In the genomic region with DNA sequence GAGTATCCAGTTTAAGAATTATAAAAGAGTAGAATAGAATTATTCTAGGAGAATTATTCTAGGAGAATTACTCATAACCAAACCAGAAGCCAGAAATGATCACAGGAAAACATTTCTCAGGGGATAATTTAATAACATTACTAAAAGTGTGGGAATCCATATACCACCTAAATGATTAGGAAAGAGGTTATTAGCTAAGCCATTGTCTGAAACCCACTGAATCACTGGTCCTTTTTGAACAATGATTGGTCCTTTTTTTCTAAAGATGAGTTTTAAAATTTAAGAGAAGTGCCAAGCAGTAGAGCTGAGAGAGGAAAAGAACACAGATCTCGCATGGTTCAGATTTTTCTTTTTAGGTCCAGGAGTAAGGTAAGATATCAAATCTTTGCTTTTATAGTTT, we compare ENCODE assay signal across 30 cellular contexts. TPM values are rescaled to one million over a fixed set of nuclear protein-coding genes. Genes with fewer than 3 reads are reported as not detected.
DNase-seq lines count a peak whose midpoint lies in the region; ATAC-seq, FAIRE-seq and TF ChIP-seq lines count a peak whose summit lies in the region.
"Had no signal": no experiment of that assay in that cellular context is flagged by ENCODE, and none has a peak within 500 bp of the region (broad histone marks: within the 10 kb centered on the region; RNA-seq: fewer than 3 reads in every experiment).

A gene with protein sequence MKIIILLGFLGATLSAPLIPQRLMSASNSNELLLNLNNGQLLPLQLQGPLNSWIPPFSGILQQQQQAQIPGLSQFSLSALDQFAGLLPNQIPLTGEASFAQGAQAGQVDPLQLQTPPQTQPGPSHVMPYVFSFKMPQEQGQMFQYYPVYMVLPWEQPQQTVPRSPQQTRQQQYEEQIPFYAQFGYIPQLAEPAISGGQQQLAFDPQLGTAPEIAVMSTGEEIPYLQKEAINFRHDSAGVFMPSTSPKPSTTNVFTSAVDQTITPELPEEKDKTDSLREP (plus strand): TSS at position 301 of the 400 bp plus-strand sequence. CDS start 819 bp downstream, outside the sequence.

- TF ChIP-seq RAD21 in HepG2 (CRISPR knock-in tag; IDR thresholded peaks at IDR 0.05), result no peak

- WGBS in HepG2 (ENCODE audit: low lambda C conversion rate), result 98% methylated on average over 1 of the region's 1 CpG
- 90% methylated on average over 1 of the region's 1 CpG for WGBS in right lobe of liver (ENCODE audit: insufficient coverage, low coverage, low lambda C conversion rate, missing lambda C conversion rate)

- H3K4me1 ChIP-seq in HepG2 (ENCODE audit: insufficient read depth, low read length) (peaks cover 70% of the 10 kb centered on the region), right lobe of liver (no peaks in the 10 kb centered on the region), parathyroid adenoma (peaks cover 5% of the 10 kb centered on the region)
- H3K4me1 ChIP-seq: BLaER1 had no signal

- H3K36me3 Mint-ChIP-seq in Calu3 (ENCODE audit: insufficient read depth, unreplicated experiment), result peaks cover 32% of the 10 kb centered on the region
- H3K36me3 Mint-ChIP-seq in MCF 10A (ENCODE audit: insufficient read depth, unreplicated experiment), result no peaks in the 10 kb centered on the region
- H3K36me3 Mint-ChIP-seq: CD14-positive monocyte; CD4-positive, alpha-beta memory T cell; CD4-positive, CD25-positive, alpha-beta regulatory T cell; CD8-positive, alpha-beta memory T cell had no signal

- peaks cover 25% of the 10 kb centered on the region for H3K4me1 Mint-ChIP-seq in Calu3 (ENCODE audit: low read depth, unreplicated experiment)
- H3K4me1 Mint-ChIP-seq in MCF 10A (ENCODE audit: insufficient read depth, unreplicated experiment), result no peaks in the 10 kb centered on the region
- H3K4me1 Mint-ChIP-seq: CD14-positive monocyte; CD4-positive, alpha-beta memory T cell; CD4-positive, CD25-positive, alpha-beta regulatory T cell; CD8-positive, alpha-beta memory T cell had no signal

- H3K79me2 ChIP-seq in HepG2 (ENCODE audit: insufficient read depth, low read length), result no peaks in the 10 kb centered on the region
- no peaks in the 10 kb centered on the region for H3K79me2 ChIP-seq in parathyroid adenoma

- H3K4me3 ChIP-seq in HepG2 (replicated peaks in 1 of 3; ENCODE audit: insufficient read depth in 1 of 3, low read depth in 2 of 3, low read length in 3 of 3) (no peak within 1 kb of the TSS), right lobe of liver (no peak within 1 kb of the TSS), parathyroid adenoma (ENCODE audit: low read depth, low read length) (no peak within 1 kb of the TSS)
- H3K4me3 ChIP-seq: BLaER1, GM12878 had no signal

- CTCF ChIA-PET in HepG2 (lab: Yijun Ruan, JAX; ENCODE audit: low intra/inter-chr PET ratio, low total read pairs) (no interaction called here), Calu3 (lab: Charles Lee) (no interaction called here), MCF 10A (lab: Yijun Ruan, JAX) (no interaction called here)

- TF ChIP-seq EP300 in HepG2 (IDR thresholded peaks at IDR 0.05; ENCODE audit: low read depth in 2 of 2, low read length in 2 of 2) (no peak), HepG2 (CRISPR knock-in tag; IDR thresholded peaks at IDR 0.05; ENCODE audit: borderline replicate concordance) (no peak)

- H3K27me3 ChIP-seq in HepG2 (ENCODE audit: control insufficient read depth in 1 of 2, insufficient read depth in 2 of 2, low read length in 2 of 2) (no peaks in the 10 kb centered on the region), right lobe of liver (no peaks in the 10 kb centered on the region), parathyroid adenoma (ENCODE audit: control insufficient read depth, insufficient read depth, low read length) (no peaks in the 10 kb centered on the region)
- H3K27me3 ChIP-seq: BE2C, BLaER1 had no signal

- BruUV-seq in HepG2 (replicated peaks; lab: Mats Ljungman, UMichigan), result no TSS peak
- no TSS peak for BruUV-seq in Calu3 (replicated peaks; lab: Mats Ljungman, UMichigan)
- no TSS peak for BruUV-seq in MCF 10A (replicated peaks; lab: Mats Ljungman, UMichigan)

- H2AFZ ChIP-seq in HepG2 (ENCODE audit: low read length) (no peak within 1 kb of the TSS), parathyroid adenoma (peak within 1 kb of the TSS; percentile 18)

- H3K27ac ChIP-seq in HepG2 (ENCODE audit: extremely low read length, insufficient read depth, low read length) (no peak within 1 kb of the TSS), right lobe of liver (no peak within 1 kb of the TSS), parathyroid adenoma (no peak within 1 kb of the TSS)
- H3K27ac ChIP-seq: BLaER1 had no signal

- in situ Hi-C loops in HepG2 (cut with HindIII; ENCODE audit: extremely low pct_ligation_motif_present, low pct_unique_long_range_greater_than_20kb), result no loop called here

- H3K27me3 Mint-ChIP-seq in Calu3 (ENCODE audit: unreplicated experiment) (no peaks in the 10 kb centered on the region), MCF 10A (ENCODE audit: insufficient read depth, unreplicated experiment) (peaks cover 49% of the 10 kb centered on the region)
- H3K27me3 Mint-ChIP-seq: CD4-positive, alpha-beta memory T cell; CD4-positive, CD25-positive, alpha-beta regulatory T cell; CD8-positive, alpha-beta memory T cell had no signal

- H3K9me3 Mint-ChIP-seq in Calu3 (ENCODE audit: low read depth, unreplicated experiment) (no peaks in the 10 kb centered on the region), MCF 10A (ENCODE audit: unreplicated experiment) (no peaks in the 10 kb centered on the region)

- H3K9ac ChIP-seq in HepG2 (ENCODE audit: insufficient read depth, low read depth, low read length) (no peak within 1 kb of the TSS), parathyroid adenoma (no peak within 1 kb of the TSS)
- H3K9ac ChIP-seq: BLaER1 had no signal

- TF ChIP-seq POLR2A in HepG2 (IDR thresholded peaks at IDR 0.05; ENCODE audit: insufficient read depth in 1 of 2, low read depth in 2 of 2, low read length in 2 of 2) (no peak), right lobe of liver (IDR thresholded peaks at IDR 0.05) (no peak)

- intact Hi-C loops in HepG2 (cut with micrococcal nuclease; ENCODE audit: unreplicated experiment), result no loop called here
- intact Hi-C loops in right lobe of liver (cut with DNase I), result no loop called here
- intact Hi-C loops in Calu3 (cut with micrococcal nuclease; ENCODE audit: unreplicated experiment), result loop anchor here (5.0 kb wide), 1 partner anchor 47 kb away; a partner anchor contains a TSS
- intact Hi-C loops in MCF 10A (cut with micrococcal nuclease), result no loop called here

- peak within 1 kb of the TSS; percentile 93 for H3K27ac Mint-ChIP-seq in Calu3 (ENCODE audit: unreplicated experiment)
- no peak within 1 kb of the TSS for H3K27ac Mint-ChIP-seq in MCF 10A (ENCODE audit: low read depth, unreplicated experiment)
- H3K27ac Mint-ChIP-seq: CD14-positive monocyte; CD4-positive, alpha-beta memory T cell; CD8-positive, alpha-beta memory T cell had no signal

- POLR2A ChIA-PET in HepG2 (lab: Yijun Ruan, JAX) (no interaction called here), MCF 10A (lab: Yijun Ruan, JAX) (no interaction called here)

- TF ChIP-seq CTCF in HepG2 (CRISPR knock-in tag; IDR thresholded peaks at IDR 0.05), result no peak
- no peak for TF ChIP-seq CTCF in right lobe of liver (IDR thresholded peaks at IDR 0.05)
- no peak for TF ChIP-seq CTCF in Calu3 (IDR thresholded peaks at IDR 0.05; ENCODE audit: unreplicated experiment)
- TF ChIP-seq CTCF in parathyroid adenoma (IDR thresholded peaks at IDR 0.05), result no peak
- no peak for TF ChIP-seq CTCF in MCF 10A (IDR thresholded peaks at IDR 0.05; ENCODE audit: unreplicated experiment)

- no peak for ATAC-seq in HepG2
- no peak for ATAC-seq in right lobe of liver
- ATAC-seq: GM12878 had no signal

- H3K9me3 ChIP-seq in HepG2 (ENCODE audit: low read length) (peaks cover 10% of the 10 kb centered on the region; the same call in 1 of the 2 replicates), right lobe of liver (no peaks in the 10 kb centered on the region), parathyroid adenoma (ENCODE audit: control insufficient read depth, low read length) (no peaks in the 10 kb centered on the region)
- H3K9me3 ChIP-seq: BE2C, BLaER1 had no signal

- H4K20me1 ChIP-seq in HepG2 (ENCODE audit: insufficient read depth, low read length), result no peaks in the 10 kb centered on the region
- H4K20me1 ChIP-seq: BLaER1 had no signal

- no peaks in the 10 kb centered on the region for H3K36me3 ChIP-seq in HepG2 (replicated peaks in 1 of 2; ENCODE audit: control insufficient read depth in 1 of 2, insufficient read depth in 2 of 2, low read length in 2 of 2)
- H3K36me3 ChIP-seq in right lobe of liver, result no peaks in the 10 kb centered on the region
- no peaks in the 10 kb centered on the region for H3K36me3 ChIP-seq in parathyroid adenoma (ENCODE audit: control insufficient read depth, insufficient read depth, low read length)
- H3K36me3 ChIP-seq: BE2C, BLaER1 had no signal

- no peak within 1 kb of the TSS for H3K4me3 Mint-ChIP-seq in Calu3 (ENCODE audit: low read depth, unreplicated experiment)
- no peak within 1 kb of the TSS for H3K4me3 Mint-ChIP-seq in MCF 10A (ENCODE audit: unreplicated experiment)
- H3K4me3 Mint-ChIP-seq: CD14-positive monocyte; CD4-positive, alpha-beta memory T cell; CD4-positive, CD25-positive, alpha-beta regulatory T cell; CD8-positive, alpha-beta memory T cell had no signal

- DNase-seq in HepG2 (ENCODE audit: low spot score), result no peak
- DNase-seq in right lobe of liver, result no peak
- DNase-seq in Calu3, result no peak
- DNase-seq in iPS-NIHi7 (ENCODE audit: extremely low spot score), result no peak
- DNase-seq in MCF 10A (ENCODE audit: unreplicated experiment), result no peak
- DNase-seq: 8988T; ACHN; BE2C; C1 segment of cervical spinal cord; CD4-positive, alpha-beta memory T cell; CD4-positive, CD25-positive, alpha-beta regulatory T cell; CD8-positive, alpha-beta memory T cell; COR-L47; DMS 273 treated with DMSO at 0.1 percent for 48 hours; DMS153; DMS53; DMS79; DND-41; EL; GDM1 had no signal

- no peak for FAIRE-seq in HepG2 (lab: Jason Lieb, UNC)
- FAIRE-seq: GM12878, GM12892, GM18507 had no signal

- no peak within 1 kb of the TSS for H3K4me2 ChIP-seq in HepG2 (ENCODE audit: low read depth, low read length)
- no peak within 1 kb of the TSS for H3K4me2 ChIP-seq in parathyroid adenoma (ENCODE audit: low read length)
- H3K4me2 ChIP-seq: BLaER1 had no signal

RNA-seq across cellular contexts. Expression of the gene that starts here (rescaled TPM):
- total RNA-seq in HepG2 (2016; rRNA removed; fragmentation: Illumina TruSeq; extraction: Trizol), result 115 and 157 TPM in 2 replicates
- 55.0 and 66.5 TPM in 2 replicates for total RNA-seq in HepG2 (2016; cell fraction: cytosol; rRNA removed; fragmentation: Illumina TruSeq; extraction: Trizol; ENCODE audit: low read depth)
- total RNA-seq in HepG2 (2016; cell fraction: insoluble cytoplasmic fraction; rRNA removed; fragmentation: Illumina TruSeq; extraction: Trizol), result 108 and 147 TPM in 2 replicates
- 72.5 and 76.3 TPM in 2 replicates for total RNA-seq in HepG2 (2016; cell fraction: membrane; rRNA removed; fragmentation: Illumina TruSeq; extraction: Trizol)
- 51.3 and 51.6 TPM in 2 replicates for total RNA-seq in HepG2 (2016; cell fraction: nucleus; rRNA removed; fragmentation: Illumina TruSeq; extraction: Trizol)
- polyA plus RNA-seq in HepG2 (2011; rRNA removed), result 67.4 and 94.6 TPM in 2 replicates
- 56.5 and 57.3 TPM in 2 replicates for polyA plus RNA-seq in HepG2 (2011; cell fraction: cytosol; rRNA removed)
- polyA plus RNA-seq in HepG2 (2011; cell fraction: nucleus; rRNA removed), result 14.3 and 25.4 TPM in 2 replicates
- 31.5 and 56.5 TPM in 2 replicates for polyA plus RNA-seq in HepG2 (2012)
- 116 and 130 TPM in 2 replicates for polyA plus RNA-seq in HepG2 (2016; cell fraction: cytosol; fragmentation: Illumina TruSeq; extraction: Trizol; ENCODE audit: low read depth)
- polyA plus RNA-seq in HepG2 (2016; cell fraction: insoluble cytoplasmic fraction; fragmentation: Illumina TruSeq; extraction: Trizol; ENCODE audit: low read depth), result 317 and 322 TPM in 2 replicates
- 135 and 140 TPM in 2 replicates for polyA plus RNA-seq in HepG2 (2016; cell fraction: membrane; fragmentation: Illumina TruSeq; extraction: Trizol; ENCODE audit: low read depth)
- 116 TPM in 2 replicates for polyA plus RNA-seq in HepG2 (2016; cell fraction: nucleus; fragmentation: Illumina TruSeq; extraction: Trizol; ENCODE audit: insufficient read depth, low read depth)
- 1.7 and 30.6 TPM in 2 replicates for polyA minus RNA-seq in HepG2 (2011; rRNA and poly(A)+ RNA removed; ENCODE audit: low replicate concordance)
- polyA minus RNA-seq in HepG2 (2011; cell fraction: cytosol; rRNA and poly(A)+ RNA removed), result 16.8 and 28.0 TPM in 2 replicates
- polyA minus RNA-seq in HepG2 (2011; cell fraction: nucleus; rRNA and poly(A)+ RNA removed), result 8.2 and 14.5 TPM in 2 replicates
- total RNA-seq in right lobe of liver, result not detected
- 137 and 214 TPM in 2 replicates for total RNA-seq in Calu3 (2022)
- total RNA-seq in MCF 10A (2022), result not detected in 2 replicates
- total RNA-seq: A673; CD4-positive, alpha-beta memory T cell; CD4-positive, CD25-positive, alpha-beta regulatory T cell; CD8-positive, alpha-beta memory T cell; Daoy; G401; GM12878 had no signal
- polyA plus RNA-seq: AG04450; CD14-positive monocyte; CD4-positive, alpha-beta memory T cell; CD4-positive, CD25-positive, alpha-beta regulatory T cell; CD8-positive, alpha-beta memory T cell; GM12878 had no signal

Comparison
In these comparisons a context has a peak if more than half of its experiments do, and no peak if none do; other contexts are left out.
1. RNA of the gene that starts here (total RNA-seq): 137 to 214 TPM in Calu3 and 51.3 to 157 TPM in HepG2; not detected in right lobe of liver and not detected in MCF 10A; every median in the first group is over 10 times any median in the second.